Comparison of ENCODE assay signal across 24 cellular contexts in the genomic region with DNA sequence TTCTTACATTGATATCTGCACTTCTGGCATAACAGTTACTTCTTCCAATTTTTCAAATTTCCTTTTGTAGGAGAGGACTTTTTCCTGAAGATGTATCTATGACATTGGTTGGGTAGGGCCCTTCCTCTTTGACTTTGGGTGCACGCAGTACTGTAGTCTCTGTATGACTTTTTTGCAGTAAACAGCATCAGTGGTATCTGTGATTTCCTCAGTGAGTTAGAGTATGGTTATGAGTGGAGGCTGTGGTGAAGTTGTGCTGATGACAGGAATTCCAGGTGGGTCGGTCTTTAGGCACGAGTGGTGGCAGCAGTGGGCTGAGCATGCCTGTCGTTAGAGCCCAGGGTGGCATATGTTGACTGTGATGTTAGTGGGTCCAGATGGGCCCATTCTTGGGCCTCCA. TPM values are rescaled to one million over a fixed set of nuclear protein-coding genes. Genes with fewer than 3 reads are reported as not detected.
"Had no signal": no experiment of that assay in that cellular context is flagged by ENCODE, and none has a peak within 500 bp of the region (broad histone marks: within the 10 kb centered on the region; RNA-seq: fewer than 3 reads in every experiment).

No MANE protein-coding gene starts in this region.

- H3K9me3 ChIP-seq: lower lobe of right lung had no signal

- H3K4me2 ChIP-seq: hepatocyte had no signal

- DNase-seq: dermis blood vessel endothelial cell; dorsolateral prefrontal cortex; effector CD4-positive, alpha-beta T cell; effector memory CD4-positive, alpha-beta T cell; foreskin keratinocyte; heart left ventricle; hypothalamus; immature natural killer cell; islet precursor cell; kidney; kidney glomerular epithelial cell; left lung; left ventricle myocardium superior; lower lobe of right lung; mesenchymal stem cell; mucosa of descending colon; naive B cell had no signal

- H3K27me3 ChIP-seq: dorsolateral prefrontal cortex, esophagus muscularis mucosa, gastroesophageal sphincter, heart left ventricle, hepatocyte, left lung had no signal

- H3K27ac Mint-ChIP-seq: immature natural killer cell, mesothelial cell of epicardium had no signal

- H3K4me1 Mint-ChIP-seq: immature natural killer cell, mesothelial cell of epicardium, naive B cell had no signal

- H2AFZ ChIP-seq: hepatocyte had no signal

- H3K36me3 Mint-ChIP-seq: immature natural killer cell, mesothelial cell of epicardium had no signal

- H3K79me2 ChIP-seq: hepatocyte had no signal

- ATAC-seq: foreskin keratinocyte, gastroesophageal sphincter, heart left ventricle, left lung, left ventricle myocardium superior, mucosa of descending colon had no signal

- H3K4me3 Mint-ChIP-seq: immature natural killer cell, mesothelial cell of epicardium, naive B cell had no signal

- H3K4me1 ChIP-seq: esophagus muscularis mucosa, foreskin keratinocyte, gastroesophageal sphincter, heart left ventricle, left lung, lower lobe of right lung had no signal

- H3K27ac ChIP-seq: coronary artery, dorsolateral prefrontal cortex, esophagus muscularis mucosa, foreskin keratinocyte, gastroesophageal sphincter, heart left ventricle, hepatocyte, left lung, lower lobe of right lung had no signal

RNA-seq across cellular contexts. Expression of a gene that starts 17.6 kb away (rescaled TPM):
- total RNA-seq: endothelial cell of umbilical vein, lung microvascular endothelial cell had no signal
